1 cellular context compared by ENCODE assay signal in genomic region chr9:136530472-136531089, GRCh38.
TF ChIP-seq lines count a peak whose summit lies in the region.

No MANE protein-coding gene starts in this region.

TF ChIP-seq in GM12878, 131 proteins besides CTCF, POLR2A, EP300 and RAD21:
- TF ChIP-seq, protein P1, sequence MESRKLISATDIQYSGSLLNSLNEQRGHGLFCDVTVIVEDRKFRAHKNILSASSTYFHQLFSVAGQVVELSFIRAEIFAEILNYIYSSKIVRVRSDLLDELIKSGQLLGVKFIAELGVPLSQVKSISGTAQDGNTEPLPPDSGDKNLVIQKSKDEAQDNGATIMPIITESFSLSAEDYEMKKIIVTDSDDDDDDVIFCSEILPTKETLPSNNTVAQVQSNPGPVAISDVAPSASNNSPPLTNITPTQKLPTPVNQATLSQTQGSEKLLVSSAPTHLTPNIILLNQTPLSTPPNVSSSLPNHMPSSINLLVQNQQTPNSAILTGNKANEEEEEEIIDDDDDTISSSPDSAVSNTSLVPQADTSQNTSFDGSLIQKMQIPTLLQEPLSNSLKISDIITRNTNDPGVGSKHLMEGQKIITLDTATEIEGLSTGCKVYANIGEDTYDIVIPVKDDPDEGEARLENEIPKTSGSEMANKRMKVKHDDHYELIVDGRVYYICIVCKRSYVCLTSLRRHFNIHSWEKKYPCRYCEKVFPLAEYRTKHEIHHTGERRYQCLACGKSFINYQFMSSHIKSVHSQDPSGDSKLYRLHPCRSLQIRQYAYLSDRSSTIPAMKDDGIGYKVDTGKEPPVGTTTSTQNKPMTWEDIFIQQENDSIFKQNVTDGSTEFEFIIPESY (IDR thresholded peaks at IDR 0.05): no peak
- TF ChIP-seq JUND (IDR thresholded peaks at IDR 0.05; ENCODE audit: low read depth, low read length): no peak
- TF ChIP-seq GATAD2B (conservative IDR thresholded peaks at IDR 0.05; ENCODE audit: low read depth): 0 out of 2 replicates have a peak, but pooled peaks have one; percentile 38
- peak; percentile 80 for TF ChIP-seq MEF2B (IDR thresholded peaks at IDR 0.05; ENCODE audit: partially characterized antibody, poor library complexity, severe bottlenecking)
- TF ChIP-seq CBFB (IDR thresholded peaks at IDR 0.05; ENCODE audit: low read depth): no peak
- TF ChIP-seq CEBPB (IDR thresholded peaks at IDR 0.05; ENCODE audit: borderline replicate concordance in 1 of 2, low read depth in 2 of 2, low read length in 2 of 2): no peak
- 0 out of 2 replicates have a peak, but pooled peaks have one; percentile 13 for TF ChIP-seq EED (IDR thresholded peaks at IDR 0.05; ENCODE audit: low read depth)
- TF ChIP-seq, protein P2, sequence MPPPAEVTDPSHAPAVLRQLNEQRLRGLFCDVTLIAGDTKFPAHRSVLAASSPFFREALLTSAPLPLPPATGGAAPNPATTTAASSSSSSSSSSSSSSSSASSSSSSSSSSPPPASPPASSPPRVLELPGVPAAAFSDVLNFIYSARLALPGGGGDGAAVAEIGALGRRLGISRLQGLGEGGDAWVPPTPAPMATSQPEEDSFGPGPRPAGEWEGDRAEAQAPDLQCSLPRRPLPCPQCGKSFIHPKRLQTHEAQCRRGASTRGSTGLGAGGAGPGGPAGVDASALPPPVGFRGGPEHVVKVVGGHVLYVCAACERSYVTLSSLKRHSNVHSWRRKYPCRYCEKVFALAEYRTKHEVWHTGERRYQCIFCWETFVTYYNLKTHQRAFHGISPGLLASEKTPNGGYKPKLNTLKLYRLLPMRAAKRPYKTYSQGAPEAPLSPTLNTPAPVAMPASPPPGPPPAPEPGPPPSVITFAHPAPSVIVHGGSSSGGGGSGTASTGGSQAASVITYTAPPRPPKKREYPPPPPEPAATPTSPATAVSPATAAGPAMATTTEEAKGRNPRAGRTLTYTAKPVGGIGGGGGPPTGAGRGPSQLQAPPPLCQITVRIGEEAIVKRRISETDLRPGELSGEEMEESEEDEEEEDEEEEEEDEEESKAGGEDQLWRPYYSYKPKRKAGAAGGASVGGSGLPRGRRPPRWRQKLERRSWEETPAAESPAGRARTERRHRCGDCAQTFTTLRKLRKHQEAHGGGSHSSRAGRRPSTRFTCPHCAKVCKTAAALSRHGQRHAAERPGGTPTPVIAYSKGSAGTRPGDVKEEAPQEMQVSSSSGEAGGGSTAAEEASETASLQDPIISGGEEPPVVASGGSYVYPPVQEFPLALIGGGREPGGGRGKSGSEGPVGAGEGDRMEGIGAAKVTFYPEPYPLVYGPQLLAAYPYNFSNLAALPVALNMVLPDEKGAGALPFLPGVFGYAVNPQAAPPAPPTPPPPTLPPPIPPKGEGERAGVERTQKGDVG (CRISPR knock-in tag; IDR thresholded peaks at IDR 0.05): no peak
